Comparison of ENCODE assay signal across 1 cellular context in genomic region chr18:74514860-74515495, GRCh38.
TF ChIP-seq lines count a peak whose summit lies in the region.

No MANE protein-coding gene starts in this region.

TF ChIP-seq in GM12878, 131 proteins besides CTCF, POLR2A, EP300 and RAD21:
- no peak for TF ChIP-seq HDAC2 (IDR thresholded peaks at IDR 0.05)
- TF ChIP-seq RUNX3 (IDR thresholded peaks at IDR 0.05; ENCODE audit: low read length): no peak
- TF ChIP-seq NFIC (IDR thresholded peaks at IDR 0.05; ENCODE audit: low read depth, low read length): no peak
- no peak for TF ChIP-seq BHLHE40 (IDR thresholded peaks at IDR 0.05; ENCODE audit: borderline replicate concordance in 1 of 2, low read depth in 2 of 2, low read length in 1 of 2)
- no peak for TF ChIP-seq KAT2A (conservative IDR thresholded peaks at IDR 0.05; ENCODE audit: control insufficient read depth, low read depth, low read length)
- no peak for TF ChIP-seq HDGF (IDR thresholded peaks at IDR 0.05)
- TF ChIP-seq YY1 (IDR thresholded peaks at IDR 0.05; ENCODE audit: low read depth, low read length): no peak
- no peak for TF ChIP-seq TCF3 (IDR thresholded peaks at IDR 0.05; ENCODE audit: borderline replicate concordance, insufficient read depth, low read depth, low read length)
- no peak for TF ChIP-seq GABPA (IDR thresholded peaks at IDR 0.05; ENCODE audit: low read depth)
- TF ChIP-seq FOXM1 (IDR thresholded peaks at IDR 0.05; ENCODE audit: low read depth, low read length): no peak
